ENCODE assay signal across 10 cellular contexts in genomic region chr9:136726118-136726517, GRCh38. TPM values are rescaled to one million over a fixed set of nuclear protein-coding genes. Genes with fewer than 3 reads are reported as not detected.
A peak's percentile ranks its signal among the peaks of the same experiment; 100 is the strongest.
DNase-seq lines count a peak whose midpoint lies in the region; ATAC-seq and TF ChIP-seq lines count a peak whose summit lies in the region.
"Had no signal": no experiment of that assay in that cellular context is flagged by ENCODE, and none has a peak within 500 bp of the region (broad histone marks: within the 10 kb centered on the region; RNA-seq: fewer than 3 reads in every experiment).

No MANE protein-coding gene starts in this region.

- ATAC-seq in HG03280 (IDR thresholded peaks at IDR 0.05; ENCODE audit: unreplicated experiment): no peak

- no peak for DNase-seq in Caco-2
- DNase-seq in NT2/D1 (ENCODE audit: low read depth, low spot score): no peak
- no peak for DNase-seq in endodermal cell
- DNase-seq in osteocyte (ENCODE audit: extremely low spot score, unreplicated experiment): no peak
- no peak for DNase-seq in islet precursor cell
- DNase-seq in DMS79 treated with DMSO at 0.1 percent for 48 hours (lab: John Stamatoyannopoulos, UW): no peak
- DNase-seq in NOMO-1 treated with DMSO at 0.1 percent for 48 hours (lab: John Stamatoyannopoulos, UW; ENCODE audit: unreplicated experiment): no peak
- DNase-seq: activated gamma-delta T cell, NCI-H1694 treated with DMSO at 0.1 percent for 48 hours had no signal

- CTCF ChIA-PET in Caco-2 (lab: Charles Lee): interaction anchor here (0.7 kb wide), 1 partner anchor 13 kb away, joined by 4 read pairs; no protein-coding TSS in a partner anchor

- POLR2A ChIA-PET in Caco-2 (lab: Charles Lee): no interaction called here

- H3K9me3 Mint-ChIP-seq in Caco-2 (ENCODE audit: unreplicated experiment) (no peaks in the 10 kb centered on the region), endodermal cell (no peaks in the 10 kb centered on the region), osteocyte (ENCODE audit: unreplicated experiment) (no peaks in the 10 kb centered on the region)

- peaks cover 10% of the 10 kb centered on the region for H3K4me1 Mint-ChIP-seq in Caco-2 (ENCODE audit: low read depth, unreplicated experiment)
- peaks cover 15% of the 10 kb centered on the region for H3K4me1 Mint-ChIP-seq in endodermal cell
- H3K4me1 Mint-ChIP-seq in osteocyte (ENCODE audit: unreplicated experiment): peaks cover 41% of the 10 kb centered on the region

- intact Hi-C loops in Caco-2 (cut with micrococcal nuclease; ENCODE audit: unreplicated experiment): loop anchor here (1.0 kb wide), 1 partner anchor 28 kb away; no protein-coding TSS in a partner anchor

- H3K4me3 ChIP-seq in Caco-2 (ENCODE audit: low read depth, low read length) (peak overlapping the region; percentile 99), NT2/D1 (ENCODE audit: insufficient read length, low read depth) (peak overlapping the region; percentile 100), endodermal cell (ENCODE audit: low read length) (peak overlapping the region; percentile 99)

- TF ChIP-seq CTCF in Caco-2 (IDR thresholded peaks at IDR 0.05; ENCODE audit: insufficient read depth in 1 of 2, low read depth in 1 of 2, low read length in 1 of 2, severe bottlenecking in 1 of 2, unreplicated experiment in 1 of 2): no peak
- TF ChIP-seq CTCF in endodermal cell (conservative IDR thresholded peaks at IDR 0.05): no peak
- TF ChIP-seq CTCF in osteocyte (IDR thresholded peaks at IDR 0.05): no peak

- H3K4me3 Mint-ChIP-seq in Caco-2 (ENCODE audit: unreplicated experiment) (peak overlapping the region; percentile 97), endodermal cell (peak overlapping the region; percentile 97), osteocyte (ENCODE audit: unreplicated experiment) (peak overlapping the region; percentile 80)

- no TSS peak for BruUV-seq in Caco-2 (replicated peaks; lab: Mats Ljungman, UMichigan)

- H3K9me3 ChIP-seq in Caco-2 (no peaks in the 10 kb centered on the region), NT2/D1 (ENCODE audit: insufficient read depth, low read length) (no peaks in the 10 kb centered on the region), endodermal cell (ENCODE audit: control insufficient read depth, low read length) (no peaks in the 10 kb centered on the region)

- H3K36me3 ChIP-seq in Caco-2 (ENCODE audit: control insufficient read depth, insufficient read depth, low read length): peaks cover 17% of the 10 kb centered on the region
- peaks cover 64% of the 10 kb centered on the region for H3K36me3 ChIP-seq in NT2/D1 (ENCODE audit: insufficient read depth, insufficient read length, low read length)
- peaks cover 33% of the 10 kb centered on the region for H3K36me3 ChIP-seq in endodermal cell (ENCODE audit: control insufficient read depth, insufficient read depth, low read length)

- H3K9ac ChIP-seq in NT2/D1 (ENCODE audit: insufficient read length, low read depth) (peak overlapping the region; percentile 93), endodermal cell (ENCODE audit: extremely low read depth, low read length, poor library complexity, severe bottlenecking) (no peak overlapping the region)

- no peaks in the 10 kb centered on the region for H3K27me3 ChIP-seq in Caco-2 (replicated peaks; ENCODE audit: control insufficient read depth, insufficient read depth, low read length)
- peaks cover 20% of the 10 kb centered on the region for H3K27me3 ChIP-seq in NT2/D1 (ENCODE audit: insufficient read depth, insufficient read length)
- no peaks in the 10 kb centered on the region for H3K27me3 ChIP-seq in endodermal cell (ENCODE audit: control insufficient read depth, insufficient read depth, low read length, poor library complexity, severe bottlenecking)

- WGBS in endodermal cell (ENCODE audit: insufficient coverage in 1 of 2, insufficient read length in 1 of 2), 2 experiments: 87 to 91% methylated on average over 15 to 16 of the region's 16 CpGs

- peaks cover 80% of the 10 kb centered on the region for H3K36me3 Mint-ChIP-seq in Caco-2 (ENCODE audit: insufficient read depth, unreplicated experiment)
- peaks cover 36% of the 10 kb centered on the region for H3K36me3 Mint-ChIP-seq in endodermal cell (ENCODE audit: low read depth)
- peaks cover 19% of the 10 kb centered on the region for H3K36me3 Mint-ChIP-seq in osteocyte (ENCODE audit: unreplicated experiment)

- no peak overlapping the region for H3K27ac ChIP-seq in endodermal cell (ENCODE audit: low read depth, low read length)

- H3K27me3 Mint-ChIP-seq in Caco-2 (ENCODE audit: insufficient read depth, unreplicated experiment) (no peaks in the 10 kb centered on the region), endodermal cell (ENCODE audit: insufficient read depth) (peaks cover 6% of the 10 kb centered on the region), osteocyte (ENCODE audit: unreplicated experiment) (no peaks in the 10 kb centered on the region)

- H3K27ac Mint-ChIP-seq in Caco-2 (ENCODE audit: unreplicated experiment): peak overlapping the region; percentile 100
- H3K27ac Mint-ChIP-seq in endodermal cell: peak overlapping the region; percentile 94
- peak overlapping the region; percentile 83 for H3K27ac Mint-ChIP-seq in osteocyte (ENCODE audit: unreplicated experiment)

- H3K4me1 ChIP-seq in Caco-2 (peaks cover 17% of the 10 kb centered on the region), NT2/D1 (ENCODE audit: insufficient read depth, insufficient read length) (peaks cover 29% of the 10 kb centered on the region), endodermal cell (ENCODE audit: control insufficient read depth, insufficient read depth, low read length) (peaks cover 9% of the 10 kb centered on the region)

RNA-seq across cellular contexts. Expression of gene DIPK1B, which starts 13.7 kb away (rescaled TPM):
- total RNA-seq in Caco-2 (2022): 40.4 and 40.6 TPM in 2 replicates
- 10 to 100 TPM; 35.1 to 45.4 TPM for total RNA-seq in endodermal cell
- 56.2 TPM for polyA plus RNA-seq in endodermal cell (2013, experiment 1 of 2)
- 53.5 TPM for polyA plus RNA-seq in endodermal cell (2013, experiment 2 of 2)
- total RNA-seq in osteocyte: 11.4 and 11.5 TPM in 2 replicates

RNA-seq across cellular contexts. Expression of gene LCN10, which starts 16.6 kb away (rescaled TPM):
- not detected in 2 replicates for total RNA-seq in Caco-2 (2022)
- total RNA-seq in endodermal cell: 1 to 10 TPM in 1 of 2 donors, under 1 TPM in 1; 0.91 to 1.1 TPM
- 0.07 TPM for polyA plus RNA-seq in endodermal cell (2013, experiment 1 of 2)
- 0.17 TPM for polyA plus RNA-seq in endodermal cell (2013, experiment 2 of 2)
- total RNA-seq in osteocyte: not detected in 2 replicates

RNA-seq across cellular contexts. Expression of gene LCN6, which starts 22.2 kb away (rescaled TPM):
- not detected in 2 replicates for total RNA-seq in Caco-2 (2022)
- not detected for total RNA-seq in endodermal cell
- not detected for polyA plus RNA-seq in endodermal cell (2013, experiment 1 of 2)
- polyA plus RNA-seq in endodermal cell (2013, experiment 2 of 2): not detected
- not detected in 2 replicates for total RNA-seq in osteocyte

RNA-seq across cellular contexts. Expression of gene LCN8, which starts 31.9 kb away (rescaled TPM):
- total RNA-seq in Caco-2 (2022) (not detected in 2 replicates), endodermal cell (not detected), osteocyte (not detected in 2 replicates)
- not detected for polyA plus RNA-seq in endodermal cell (2013, experiment 1 of 2)
- not detected for polyA plus RNA-seq in endodermal cell (2013, experiment 2 of 2)

RNA-seq across cellular contexts. Expression of gene LCN15, which starts 38.2 kb away (rescaled TPM):
- not detected in 2 replicates for total RNA-seq in Caco-2 (2022)
- 1 to 10 TPM in 1 of 2 donors, under 1 TPM in 1; 0.51 to 1.2 TPM for total RNA-seq in endodermal cell
- polyA plus RNA-seq in endodermal cell (2013, experiment 1 of 2): 0.82 TPM
- polyA plus RNA-seq in endodermal cell (2013, experiment 2 of 2): 0.95 TPM
- not detected in 2 replicates for total RNA-seq in osteocyte
